Comparison of ENCODE assay signal across 8 cellular contexts in the genomic region with DNA sequence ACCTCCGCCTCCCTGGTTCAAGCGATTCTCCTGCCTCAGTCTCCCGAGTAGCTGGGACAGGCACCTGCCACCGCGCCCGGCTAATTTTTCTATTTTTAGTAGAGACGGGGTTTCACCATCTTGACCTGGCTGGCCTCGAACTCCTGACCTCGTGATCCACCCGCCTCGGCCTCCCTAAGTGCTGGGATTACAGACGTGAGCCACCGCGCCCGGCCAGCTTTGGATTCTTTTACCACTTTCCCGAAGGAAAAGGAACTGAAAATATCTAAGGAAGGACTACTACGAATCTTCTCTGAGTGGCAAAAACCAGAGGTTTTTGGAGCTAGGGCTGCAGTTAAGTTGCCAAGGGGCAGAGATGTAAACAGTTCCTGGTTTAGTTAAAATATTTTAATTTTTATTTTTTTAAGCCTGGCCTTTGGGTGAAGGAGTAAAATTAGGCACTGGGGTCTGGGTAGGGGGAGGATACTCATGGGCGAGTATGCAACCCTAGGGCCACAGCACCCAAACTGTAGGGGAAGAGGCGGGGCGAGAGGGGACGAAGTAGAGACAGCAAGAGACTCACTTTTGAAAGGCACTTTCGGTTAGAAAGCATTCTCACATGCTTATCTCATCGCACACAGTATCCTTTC. TPM values are rescaled to one million over a fixed set of nuclear protein-coding genes. Genes with fewer than 3 reads are reported as not detected.
A peak's percentile ranks its signal among the peaks of the same experiment; 100 is the strongest.
DNase-seq lines count a peak whose midpoint lies in the region; ATAC-seq and TF ChIP-seq lines count a peak whose summit lies in the region.

No MANE protein-coding gene starts in this region.

- peaks cover 4% of the 10 kb centered on the region for H3K9me3 ChIP-seq in KOPT-K1 (ENCODE audit: insufficient read depth, low read length, poor library complexity, severe bottlenecking)
- H3K9me3 ChIP-seq in adrenal gland (replicated peaks in 1 of 3) = no peaks in the 10 kb centered on the region

- H3K27me3 ChIP-seq in adrenal gland = no peaks in the 10 kb centered on the region
- H3K27me3 ChIP-seq in kidney epithelial cell (ENCODE audit: control insufficient read depth, insufficient read depth, low read length) = no peaks in the 10 kb centered on the region

- H3K36me3 ChIP-seq in KOPT-K1 (ENCODE audit: insufficient read depth, low read length) (peaks cover 10% of the 10 kb centered on the region), adrenal gland (replicated peaks in 1 of 2) (no peaks in the 10 kb centered on the region), kidney epithelial cell (ENCODE audit: control insufficient read depth, insufficient read depth, low read length) (no peaks in the 10 kb centered on the region)

- ATAC-seq in HG02938 (IDR thresholded peaks at IDR 0.05; ENCODE audit: unreplicated experiment) (no peak), GM21619 (IDR thresholded peaks at IDR 0.05; ENCODE audit: unreplicated experiment) (no peak)

- no peak for TF ChIP-seq POLR2A in adrenal gland (IDR thresholded peaks at IDR 0.05)

- DNase-seq in adrenal gland = peak in 6 of 7 donors; percentile 28 to 61 (median 34)
- DNase-seq in kidney epithelial cell (ENCODE audit: low read depth) = no peak
- DNase-seq in stimulated activated CD8-positive, alpha-beta memory T cell treated with anti-CD3 and anti-CD28 coated beads, Interleukin-15, amount 100 ng/mL, for 24 hours (ENCODE audit: low read depth) = peak; percentile 8
- no peak for DNase-seq in epidermal melanocyte (ENCODE audit: insufficient read length, low spot score)

- peak overlapping the region; percentile 92 for H3K27ac ChIP-seq in KOPT-K1 (ENCODE audit: low read depth, low read length, poor library complexity, severe bottlenecking)
- peak overlapping the region; percentile 84 to 100 (median 97) for H3K27ac ChIP-seq in adrenal gland

- intact Hi-C loops in adrenal gland (cut with DNase I) = loop anchor here in 1 of 2 donors (5.0 kb wide), 1 partner anchor 41 kb away; the partner anchor contains the start of gene UBE2D3

- WGBS in adrenal gland, 4 donors = 6 to 22% (median 11%) methylated on average over 23 of the region's 23 CpGs

- H3K4me3 ChIP-seq in GM12875 (ENCODE audit: low read depth, low read length) = peak overlapping the region; percentile 57
- peak overlapping the region; percentile 45 to 80 (median 74) for H3K4me3 ChIP-seq in adrenal gland
- peak overlapping the region; percentile 87 for H3K4me3 ChIP-seq in kidney epithelial cell (ENCODE audit: low read depth, low read length)

- TF ChIP-seq CTCF in GM12875 (IDR thresholded peaks at IDR 0.05; ENCODE audit: borderline replicate concordance, insufficient read depth, low read depth, low read length) (no peak), adrenal gland (IDR thresholded peaks at IDR 0.05) (no peak), kidney epithelial cell (IDR thresholded peaks at IDR 0.05; ENCODE audit: insufficient read depth, low read length, poor library complexity, severe bottlenecking) (no peak)

- peaks cover 0 to 39% of the 10 kb centered on the region in 2 donors for H3K4me1 ChIP-seq in adrenal gland (replicated peaks in 1 of 2)

RNA-seq across cellular contexts. Expression of gene CISD2, which starts 0.5 kb away (rescaled TPM):
- total RNA-seq in adrenal gland (10 to 100 TPM; 20.5 to 50.4 (median 34.3) TPM), kidney epithelial cell (26.2 and 30.4 TPM in 2 replicates)
- 10 to 100 TPM; 13.5 to 64.6 (median 13.7) TPM for polyA plus RNA-seq in adrenal gland

RNA-seq across cellular contexts. Expression of gene UBE2D3, which starts 40.9 kb away (rescaled TPM):
- 100 to 1,000 TPM; 318 to 523 (median 398) TPM for total RNA-seq in adrenal gland
- 100 to 1,000 TPM; 178 to 709 (median 214) TPM for polyA plus RNA-seq in adrenal gland
- 371 and 376 TPM in 2 replicates for total RNA-seq in kidney epithelial cell

Comparison
In these comparisons a context has a peak if more than half of its experiments do, and no peak if none do; other contexts are left out.
1. DNase-seq: peak in adrenal gland (6 of 7) and stimulated activated CD8-positive, alpha-beta memory T cell treated with anti-CD3 and anti-CD28 coated beads, Interleukin-15, amount 100 ng/mL, for 24 hours (single experiment); none in kidney epithelial cell (single experiment) and epidermal melanocyte (single experiment).
2. Peak in every context shown above with its lines, with median percentiles within 50 percentile points of each other: H3K4me3 ChIP-seq.